12 cellular contexts compared by ENCODE assay signal in genomic region chr11:29127456-29127855, GRCh38.
A peak's percentile ranks its signal among the peaks of the same experiment; 100 is the strongest.
DNase-seq lines count a peak whose midpoint lies in the region; TF ChIP-seq lines count a peak whose summit lies in the region.
"Had no signal": no experiment of that assay in that cellular context is flagged by ENCODE, and none has a peak within 500 bp of the region (broad histone marks: within the 10 kb centered on the region; RNA-seq: fewer than 3 reads in every experiment).

No MANE protein-coding gene starts in this region.

- peak; percentile 50 for DNase-seq in epithelial cell of proximal tubule (ENCODE audit: low read depth)
- DNase-seq in kidney glomerular epithelial cell (lab: John Stamatoyannopoulos, UW): peak; percentile 33
- no peak for DNase-seq in thyroid gland
- DNase-seq in NCI-H2227 (lab: John Stamatoyannopoulos, UW; ENCODE audit: unreplicated experiment): no peak
- no peak for DNase-seq in Karpas-422
- no peak for DNase-seq in islet precursor cell
- DNase-seq: Caco-2; CD8-positive, alpha-beta memory T cell; DMS53; GF-D8 had no signal

- no peak overlapping the region for H3K9ac ChIP-seq in Karpas-422 (ENCODE audit: low read length)

- H3K27ac ChIP-seq in thyroid gland (peak overlapping the region in 2 of 3 donors; percentile 61 to 72), Karpas-422 (ENCODE audit: low read length) (no peak overlapping the region)

- intact Hi-C loops in thyroid gland (cut with DNase I): no loop called here

- no peak overlapping the region for H2AFZ ChIP-seq in Karpas-422 (ENCODE audit: low read length)

- no peaks in the 10 kb centered on the region for H3K9me2 ChIP-seq in Karpas-422 (replicated peaks; ENCODE audit: insufficient read depth, low read length)

- H3K4me2 ChIP-seq in Karpas-422 (ENCODE audit: low read depth, low read length, poor library complexity, severe bottlenecking): no peak overlapping the region

- H3K36me3 ChIP-seq in thyroid gland (no peaks in the 10 kb centered on the region), Karpas-422 (ENCODE audit: insufficient read depth, low read length) (no peaks in the 10 kb centered on the region)
- H3K36me3 ChIP-seq: HAP-1 had no signal

- H3K79me2 ChIP-seq in Karpas-422 (ENCODE audit: low read length): no peaks in the 10 kb centered on the region

- no peak overlapping the region for H3K4me3 ChIP-seq in epithelial cell of proximal tubule (ENCODE audit: low read depth, low read length)
- H3K4me3 ChIP-seq in thyroid gland (replicated peaks in 1 of 3): no peak overlapping the region
- H3K4me3 ChIP-seq in Karpas-422 (ENCODE audit: low read length): no peak overlapping the region
- H3K4me3 ChIP-seq: HAP-1 had no signal

- no peak for TF ChIP-seq CTCF in epithelial cell of proximal tubule (conservative IDR thresholded peaks at IDR 0.05; ENCODE audit: low read depth, low read length)
- TF ChIP-seq CTCF in thyroid gland (IDR thresholded peaks at IDR 0.05): no peak

- H4K20me1 ChIP-seq in Karpas-422 (ENCODE audit: insufficient read depth, low read depth, low read length): no peaks in the 10 kb centered on the region

- H3K9me3 ChIP-seq in thyroid gland (no peaks in the 10 kb centered on the region), Karpas-422 (ENCODE audit: low read length) (no peaks in the 10 kb centered on the region)
- H3K9me3 ChIP-seq: Caco-2, HAP-1 had no signal

- H3K27me3 ChIP-seq in thyroid gland: no peaks in the 10 kb centered on the region
- H3K27me3 ChIP-seq in Karpas-422 (ENCODE audit: low read length): no peaks in the 10 kb centered on the region

- peaks cover 21 to 25% of the 10 kb centered on the region in 2 donors for H3K4me1 ChIP-seq in thyroid gland
- H3K4me1 ChIP-seq in Karpas-422 (ENCODE audit: low read length): no peaks in the 10 kb centered on the region
- H3K4me1 ChIP-seq: Caco-2, HAP-1 had no signal

- TF ChIP-seq RAD21 in Ishikawa (IDR thresholded peaks at IDR 0.05; ENCODE audit: low read depth): no peak

- no peak for TF ChIP-seq POLR2A in thyroid gland (IDR thresholded peaks at IDR 0.05)

- TF ChIP-seq EP300 in Ishikawa (IDR thresholded peaks at IDR 0.05; ENCODE audit: borderline replicate concordance): no peak

TF ChIP-seq in Ishikawa, 13 proteins besides CTCF, POLR2A, EP300 and RAD21:
- TF ChIP-seq TAF1 (IDR thresholded peaks at IDR 0.05; ENCODE audit: low read depth) (no peak), MAX (IDR thresholded peaks at IDR 0.05) (no peak), USF1 (IDR thresholded peaks at IDR 0.05) (peak; percentile 40; the same call in 1 of the 2 replicates)

Comparison
In these comparisons a context has a peak if more than half of its experiments do, and no peak if none do; other contexts are left out.
1. DNase-seq: peak in epithelial cell of proximal tubule (single experiment) and kidney glomerular epithelial cell (single experiment); none in thyroid gland (0 of 2), NCI-H2227 (single experiment), Karpas-422 (single experiment) and islet precursor cell (single experiment).